Comparison of ENCODE assay signal across 2 cellular contexts in the genomic region with DNA sequence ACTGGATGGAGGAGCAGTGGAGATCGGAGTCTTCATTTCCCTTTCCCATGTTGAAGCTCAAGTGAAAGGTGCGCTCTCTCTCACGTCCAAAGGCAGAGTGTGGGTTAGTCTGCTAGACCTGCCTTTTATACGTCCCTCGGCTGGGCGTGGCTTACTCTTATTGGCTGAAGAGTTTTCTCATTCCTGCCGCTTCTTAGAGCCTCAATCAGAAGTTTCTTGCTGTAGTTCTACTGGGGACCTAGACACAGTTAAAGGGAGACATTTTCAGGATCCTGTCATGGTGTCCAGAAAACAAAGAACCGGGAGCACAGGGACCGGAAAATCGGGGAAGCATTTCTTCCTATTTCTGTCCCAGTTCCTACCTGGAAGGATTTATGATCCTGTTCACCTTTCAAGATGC. TPM values are rescaled to one million over a fixed set of nuclear protein-coding genes. Genes with fewer than 3 reads are reported as not detected.
"Had no signal": no experiment of that assay in that cellular context is flagged by ENCODE, and none has a peak within 500 bp of the region (broad histone marks: within the 10 kb centered on the region; RNA-seq: fewer than 3 reads in every experiment).

Gene FRG2 (minus strand): TSS at position 101 of the 400 bp plus-strand sequence. CDS start 52 bp downstream, at position 49.

RNA-seq across cellular contexts. Expression of gene FRG2, which starts in this region (rescaled TPM):
- total RNA-seq: G401, GM12878 had no signal
